Comparison of ENCODE assay signal across 19 cellular contexts in genomic region chr11:71934213-71934612, GRCh38. TPM values are rescaled to one million over a fixed set of nuclear protein-coding genes. Genes with fewer than 3 reads are reported as not detected.
DNase-seq lines count a peak whose midpoint lies in the region; TF ChIP-seq lines count a peak whose summit lies in the region.
"Had no signal": no experiment of that assay in that cellular context is flagged by ENCODE, and none has a peak within 500 bp of the region (broad histone marks: within the 10 kb centered on the region; RNA-seq: fewer than 3 reads in every experiment).

No MANE protein-coding gene starts in this region.

- no peak overlapping the region for H3K56ac ChIP-seq in mesendoderm (ENCODE audit: low read length)

- H3K18ac ChIP-seq in mesendoderm (ENCODE audit: low read length): no peak overlapping the region

- H3K4me1 Mint-ChIP-seq in activated naive CD8-positive, alpha-beta T cell (ENCODE audit: low read depth): peaks cover 47% of the 10 kb centered on the region
- H3K4me1 Mint-ChIP-seq in activated naive CD8-positive, alpha-beta T cell treated with anti-CD3 and anti-CD28 coated beads for 36 hours: peaks cover 45% of the 10 kb centered on the region
- peaks cover 18% of the 10 kb centered on the region for H3K4me1 Mint-ChIP-seq in type B pancreatic cell (ENCODE audit: unreplicated experiment)

- H3K27me3 Mint-ChIP-seq in activated naive CD8-positive, alpha-beta T cell: no peaks in the 10 kb centered on the region
- no peaks in the 10 kb centered on the region for H3K27me3 Mint-ChIP-seq in activated naive CD8-positive, alpha-beta T cell treated with anti-CD3 and anti-CD28 coated beads for 36 hours
- no peaks in the 10 kb centered on the region for H3K27me3 Mint-ChIP-seq in type B pancreatic cell

- no peaks in the 10 kb centered on the region for H3K27me3 ChIP-seq in stomach
- no peaks in the 10 kb centered on the region for H3K27me3 ChIP-seq in mesendoderm (ENCODE audit: insufficient read depth, low read length, poor library complexity)

- no peak overlapping the region for H3K23ac ChIP-seq in mesendoderm (ENCODE audit: low read length)

- no peaks in the 10 kb centered on the region for H3K9me3 Mint-ChIP-seq in activated naive CD8-positive, alpha-beta T cell (ENCODE audit: low read depth)
- H3K9me3 Mint-ChIP-seq in activated naive CD8-positive, alpha-beta T cell treated with anti-CD3 and anti-CD28 coated beads for 36 hours: no peaks in the 10 kb centered on the region
- no peaks in the 10 kb centered on the region for H3K9me3 Mint-ChIP-seq in type B pancreatic cell
- H3K9me3 Mint-ChIP-seq: activated naive CD4-positive, alpha-beta T cell treated with anti-CD3 and anti-CD28 coated beads, Interleukin-2, amount 50 U/mL, for 72 hours; immature natural killer cell had no signal

- H4K8ac ChIP-seq in mesendoderm (ENCODE audit: low read depth, low read length): no peak overlapping the region

- H3K4me2 ChIP-seq in mesendoderm (ENCODE audit: low read length): no peak overlapping the region

- H3K27ac Mint-ChIP-seq in activated naive CD8-positive, alpha-beta T cell: peak overlapping the region; percentile 59
- no peak overlapping the region for H3K27ac Mint-ChIP-seq in activated naive CD8-positive, alpha-beta T cell treated with anti-CD3 and anti-CD28 coated beads for 36 hours
- H3K27ac Mint-ChIP-seq in type B pancreatic cell: no peak overlapping the region

- TF ChIP-seq POLR2A in stomach (IDR thresholded peaks at IDR 0.05): no peak

- peaks cover 28% of the 10 kb centered on the region for H3K79me1 ChIP-seq in mesendoderm (ENCODE audit: low read length)

- WGBS in stomach, 5 donors: 38 to 51% (median 44%) methylated on average over 2 of the region's 2 CpGs
- WGBS in mesendoderm (ENCODE audit: extremely low coverage, insufficient coverage, low lambda C conversion rate): no CpG with 5 or more reads among the region's 2 CpGs

- peak overlapping the region; percentile 6 for H3K4me3 Mint-ChIP-seq in activated naive CD8-positive, alpha-beta T cell
- no peak overlapping the region for H3K4me3 Mint-ChIP-seq in activated naive CD8-positive, alpha-beta T cell treated with anti-CD3 and anti-CD28 coated beads for 36 hours
- no peak overlapping the region for H3K4me3 Mint-ChIP-seq in type B pancreatic cell
- H3K4me3 Mint-ChIP-seq: immature natural killer cell had no signal

- no peak overlapping the region for H2AK5ac ChIP-seq in mesendoderm (ENCODE audit: low read length)

- H3K9ac ChIP-seq in mesendoderm (ENCODE audit: low read length): no peak overlapping the region

- intact Hi-C loops in stomach (cut with DNase I; ENCODE audit: low total_unique reads): no loop called here

- H3K4me3 ChIP-seq in epithelial cell of proximal tubule (ENCODE audit: low read depth, low read length): peak overlapping the region; percentile 5
- no peak overlapping the region for H3K4me3 ChIP-seq in stomach
- H3K4me3 ChIP-seq in mesendoderm (ENCODE audit: low read length): no peak overlapping the region
- H3K4me3 ChIP-seq: SK-N-MC had no signal

- peaks cover 24 to 93% (median 57%) of the 10 kb centered on the region in 4 donors for H3K4me1 ChIP-seq in stomach
- H3K4me1 ChIP-seq in mesendoderm (ENCODE audit: control insufficient read depth, low read depth, low read length): peaks cover 5% of the 10 kb centered on the region

- H2BK120ac ChIP-seq in mesendoderm (ENCODE audit: low read depth, low read length): no peak overlapping the region

- no peak for TF ChIP-seq EP300 in stomach (IDR thresholded peaks at IDR 0.05)

- peak; percentile 15 for TF ChIP-seq CTCF in epithelial cell of proximal tubule (conservative IDR thresholded peaks at IDR 0.05; ENCODE audit: low read depth, low read length)
- TF ChIP-seq CTCF in type B pancreatic cell (conservative IDR thresholded peaks at IDR 0.05): peak; percentile 21
- no peak for TF ChIP-seq CTCF in stomach (IDR thresholded peaks at IDR 0.05)

- DNase-seq in activated naive CD8-positive, alpha-beta T cell treated with anti-CD3 and anti-CD28 coated beads for 36 hours: no peak
- DNase-seq in NAMALWA (ENCODE audit: low spot score) (peak; percentile 35), epithelial cell of proximal tubule (ENCODE audit: low read depth) (no peak), type B pancreatic cell (ENCODE audit: extremely low spot score, unreplicated experiment) (no peak), stomach (no peak), mesendoderm (no peak), HK-2 (ENCODE audit: unreplicated experiment) (no peak)
- DNase-seq: DMS79, foreskin melanocyte, NCI-H2171 treated with DMSO at 0.1 percent for 48 hours, occipital lobe, OCI-M1 had no signal

- H3K36me3 Mint-ChIP-seq in activated naive CD8-positive, alpha-beta T cell: peaks cover 9% of the 10 kb centered on the region
- H3K36me3 Mint-ChIP-seq in activated naive CD8-positive, alpha-beta T cell treated with anti-CD3 and anti-CD28 coated beads for 36 hours: peaks cover 18% of the 10 kb centered on the region
- no peaks in the 10 kb centered on the region for H3K36me3 Mint-ChIP-seq in type B pancreatic cell

- H3K36me3 ChIP-seq in stomach (peaks cover 0 to 4% (median 0%) of the 10 kb centered on the region in 4 donors), mesendoderm (ENCODE audit: control insufficient read depth, insufficient read depth, low read length) (no peaks in the 10 kb centered on the region)

- peaks cover 54% of the 10 kb centered on the region for H3K79me2 ChIP-seq in mesendoderm (ENCODE audit: control insufficient read depth, insufficient read depth, low read length)

- H3K27ac ChIP-seq in stomach: no peak overlapping the region
- H3K27ac ChIP-seq in mesendoderm (ENCODE audit: low read depth, low read length): no peak overlapping the region
- H3K27ac ChIP-seq: SK-N-MC had no signal

- no peak overlapping the region for H2BK15ac ChIP-seq in mesendoderm (replicated peaks; ENCODE audit: low read depth)

- H3K4ac ChIP-seq in mesendoderm (ENCODE audit: low read depth, low read length): no peak overlapping the region

- H3K9me3 ChIP-seq in stomach: no peaks in the 10 kb centered on the region

- no peak overlapping the region for H2BK5ac ChIP-seq in mesendoderm (ENCODE audit: low read length)

- no peak overlapping the region for H4K5ac ChIP-seq in mesendoderm (ENCODE audit: low read length)

RNA-seq across cellular contexts. Expression of gene RNF121, which starts 5.4 kb away (rescaled TPM):
- total RNA-seq in activated naive CD8-positive, alpha-beta T cell treated with anti-CD3 and anti-CD28 coated beads for 36 hours: 10 to 100 TPM; 28.3 to 30.7 TPM
- total RNA-seq in epithelial cell of proximal tubule (9.3 and 28.6 TPM in 2 replicates), type B pancreatic cell (ENCODE audit: low replicate concordance) (44.3 and 49.7 TPM in 2 replicates), stomach (100 to 1,000 TPM in 1 of 5 donors, 10 to 100 TPM in 4; 13.0 to 363 (median 24.3) TPM)
- 10 to 100 TPM; 10.0 to 17.7 (median 12.1) TPM for polyA plus RNA-seq in stomach
- polyA plus RNA-seq in mesendoderm (2013, experiment 1 of 2): 23.0 TPM
- 24.0 TPM for polyA plus RNA-seq in mesendoderm (2013, experiment 2 of 2)

RNA-seq across cellular contexts. Expression of gene XNDC1N, which starts 5.8 kb away (rescaled TPM):
- 10 to 100 TPM; 10.8 to 12.4 TPM for total RNA-seq in activated naive CD8-positive, alpha-beta T cell treated with anti-CD3 and anti-CD28 coated beads for 36 hours
- total RNA-seq in epithelial cell of proximal tubule (3.6 and 10.6 TPM in 2 replicates), type B pancreatic cell (ENCODE audit: low replicate concordance) (9.7 and 15.6 TPM in 2 replicates), stomach (10 to 100 TPM in 2 of 5 donors, 1 to 10 TPM in 1, not detected in 2; 4.5 to 17.4 (median 16.7) TPM)
- 1 to 10 TPM; 2.7 to 2.9 (median 2.8) TPM for polyA plus RNA-seq in stomach
- polyA plus RNA-seq in mesendoderm (2013, experiment 1 of 2): 3.4 TPM
- polyA plus RNA-seq in mesendoderm (2013, experiment 2 of 2): 2.9 TPM

RNA-seq across cellular contexts. Expression of gene DEFB131B, which starts 56.0 kb away (rescaled TPM):
- not detected for total RNA-seq in activated naive CD8-positive, alpha-beta T cell treated with anti-CD3 and anti-CD28 coated beads for 36 hours
- total RNA-seq in epithelial cell of proximal tubule (not detected in 2 replicates), type B pancreatic cell (ENCODE audit: low replicate concordance) (not detected in 2 replicates), stomach (not detected)
- not detected for polyA plus RNA-seq in stomach
- not detected for polyA plus RNA-seq in mesendoderm (2013, experiment 1 of 2)
- polyA plus RNA-seq in mesendoderm (2013, experiment 2 of 2): not detected
- total RNA-seq: activated naive CD4-positive, alpha-beta T cell treated with anti-CD3 and anti-CD28 coated beads, Interleukin-2, amount 50 U/mL, for 72 hours; M059J; occipital lobe; subcutaneous adipose tissue had no signal
- polyA plus RNA-seq: immature natural killer cell, small intestine had no signal

Comparison
In these comparisons a context has a peak if more than half of its experiments do, and no peak if none do; other contexts are left out.
1. CTCF ChIP-seq: peak in epithelial cell of proximal tubule (single experiment) and type B pancreatic cell (single experiment); none in stomach (0 of 7).